In the genomic region with DNA sequence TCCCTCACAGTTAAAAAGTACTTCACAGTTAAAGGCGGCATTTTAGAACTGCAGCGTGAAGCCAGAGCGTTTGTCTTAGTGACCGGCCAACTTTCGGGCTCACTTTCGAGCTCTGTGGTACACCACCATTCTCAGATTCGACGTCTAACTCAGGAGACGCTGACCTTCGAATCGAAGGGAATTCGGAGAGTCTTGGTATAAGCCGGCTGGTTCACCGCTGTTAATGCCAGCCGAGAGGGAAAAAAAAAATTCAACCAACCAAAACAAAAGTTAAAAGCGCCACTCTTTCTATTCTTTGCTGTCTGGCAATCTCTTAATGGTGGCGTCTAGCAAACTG, we compare ENCODE assay signal across 8 cellular contexts. TPM values are rescaled to one million over a fixed set of nuclear protein-coding genes. Genes with fewer than 3 reads are reported as not detected.
DNase-seq lines count a peak whose midpoint lies in the region; ATAC-seq and TF ChIP-seq lines count a peak whose summit lies in the region.

No MANE protein-coding gene starts in this region.

- no peaks in the 10 kb centered on the region for H3K36me3 ChIP-seq in Peyer's patch

- H3K9me3 Mint-ChIP-seq in T-helper 2 cell treated with Interferon-gamma antibody and Interleukin-4, amounts not matched to agents 5 μg/mL and 100 μg/mL, for 36 hours: no peaks in the 10 kb centered on the region
- peaks cover 6% of the 10 kb centered on the region for H3K9me3 Mint-ChIP-seq in progenitor cell of endocrine pancreas (ENCODE audit: low read depth)

- ATAC-seq in HG02623 (IDR thresholded peaks at IDR 0.05; ENCODE audit: unreplicated experiment): peak; percentile 35

- TF ChIP-seq CTCF in Peyer's patch (IDR thresholded peaks at IDR 0.05) (no peak), fibroblast of pulmonary artery (IDR thresholded peaks at IDR 0.05; ENCODE audit: low read length, missing control alignments) (no peak), progenitor cell of endocrine pancreas (IDR thresholded peaks at IDR 0.05; ENCODE audit: unreplicated experiment) (no peak)

- H3K9me3 ChIP-seq in Peyer's patch: no peaks in the 10 kb centered on the region

- peak overlapping the region; percentile 76 to 95 (median 82) for H3K4me3 ChIP-seq in Peyer's patch
- H3K4me3 ChIP-seq in fibroblast of pulmonary artery (replicated peaks; ENCODE audit: low read depth, low read length): peak overlapping the region; percentile 73

- peak overlapping the region; percentile 87 for H3K4me3 Mint-ChIP-seq in T-helper 2 cell treated with Interferon-gamma antibody and Interleukin-4, amounts not matched to agents 5 μg/mL and 100 μg/mL, for 36 hours
- H3K4me3 Mint-ChIP-seq in progenitor cell of endocrine pancreas (ENCODE audit: low read depth): peak overlapping the region; percentile 79

- H3K27ac ChIP-seq in Peyer's patch: peak overlapping the region; percentile 79 to 92 (median 85)

- peaks cover 1% of the 10 kb centered on the region for H3K36me3 Mint-ChIP-seq in T-helper 2 cell treated with Interferon-gamma antibody and Interleukin-4, amounts not matched to agents 5 μg/mL and 100 μg/mL, for 36 hours (ENCODE audit: low read depth)
- H3K36me3 Mint-ChIP-seq in progenitor cell of endocrine pancreas (ENCODE audit: insufficient read depth): peaks cover 6% of the 10 kb centered on the region

- no peak for DNase-seq in T-helper 2 cell treated with Interferon-gamma antibody and Interleukin-4, amounts not matched to agents 5 μg/mL and 100 μg/mL, for 36 hours (ENCODE audit: low spot score)
- DNase-seq in T-helper 2 cell (no peak), Peyer's patch (peak in 1 of 3 donors; percentile 48), fibroblast of pulmonary artery (ENCODE audit: low read depth) (no peak), progenitor cell of endocrine pancreas (ENCODE audit: low spot score, unreplicated experiment) (no peak), AG08396 (ENCODE audit: low spot score) (no peak), KG1 (lab: John Stamatoyannopoulos, UW) (no peak)

- H3K4me1 ChIP-seq in Peyer's patch: peaks cover 0 to 10% (median 4%) of the 10 kb centered on the region in 4 donors

- no peak for TF ChIP-seq POLR2A in Peyer's patch (IDR thresholded peaks at IDR 0.05)

- H3K27ac Mint-ChIP-seq in T-helper 2 cell treated with Interferon-gamma antibody and Interleukin-4, amounts not matched to agents 5 μg/mL and 100 μg/mL, for 36 hours: no peak overlapping the region
- H3K27ac Mint-ChIP-seq in progenitor cell of endocrine pancreas: peak overlapping the region; percentile 96

- H3K4me1 Mint-ChIP-seq in T-helper 2 cell treated with Interferon-gamma antibody and Interleukin-4, amounts not matched to agents 5 μg/mL and 100 μg/mL, for 36 hours (ENCODE audit: low read depth): peaks cover 21% of the 10 kb centered on the region
- peaks cover 21% of the 10 kb centered on the region for H3K4me1 Mint-ChIP-seq in progenitor cell of endocrine pancreas (ENCODE audit: low read depth)

- no peaks in the 10 kb centered on the region for H3K27me3 ChIP-seq in Peyer's patch

- peaks cover 24% of the 10 kb centered on the region for H3K27me3 Mint-ChIP-seq in T-helper 2 cell treated with Interferon-gamma antibody and Interleukin-4, amounts not matched to agents 5 μg/mL and 100 μg/mL, for 36 hours (ENCODE audit: low read depth)
- peaks cover 4% of the 10 kb centered on the region for H3K27me3 Mint-ChIP-seq in progenitor cell of endocrine pancreas

RNA-seq across cellular contexts. Expression of a gene that starts 0.5 kb away (rescaled TPM):
- total RNA-seq in Peyer's patch (10 to 100 TPM; 19.4 to 45.5 (median 29.3) TPM), progenitor cell of endocrine pancreas (20.4 and 20.8 TPM in 2 replicates)
